9 cellular contexts compared by ENCODE assay signal in genomic region chr11:126267650-126268049, GRCh38. TPM values are rescaled to one million over a fixed set of nuclear protein-coding genes. Genes with fewer than 3 reads are reported as not detected.
DNase-seq lines count a peak whose midpoint lies in the region; ATAC-seq, FAIRE-seq and TF ChIP-seq lines count a peak whose summit lies in the region.
"Had no signal": no experiment of that assay in that cellular context is flagged by ENCODE, and none has a peak within 500 bp of the region (broad histone marks: within the 10 kb centered on the region; RNA-seq: fewer than 3 reads in every experiment).

No MANE protein-coding gene starts in this region.

- CTCF ChIA-PET in CD8-positive, alpha-beta T cell (lab: Charles Lee) = interaction anchor here (1.4 to 2.3 kb wide), 2 partner anchors 14 to 44 kb away, joined by 3 to 9 read pairs; no protein-coding TSS in a partner anchor
- CTCF ChIA-PET in OCI-LY7 (lab: Charles Lee; ENCODE audit: unreplicated experiment) (no interaction called here), endothelial cell of umbilical vein (lab: Charles Lee) (interaction anchor here (1.0 kb wide), 1 partner anchor 36 kb away, joined by 4 read pairs; no protein-coding TSS in a partner anchor)

- H3K9me1 ChIP-seq in endothelial cell of umbilical vein (replicated peaks; ENCODE audit: control insufficient read depth, extremely low read depth, insufficient read depth, low read length) = no peaks in the 10 kb centered on the region

- H3K4me3 Mint-ChIP-seq in CD8-positive, alpha-beta T cell = peak overlapping the region; percentile 96

- TF ChIP-seq POLR2A in endothelial cell of umbilical vein (IDR thresholded peaks at IDR 0.05; ENCODE audit: low read depth, low read length) = no peak

- peak overlapping the region; percentile 91 for H3K9ac ChIP-seq in endothelial cell of umbilical vein (replicated peaks; ENCODE audit: extremely low read depth, insufficient read depth, low read length)

- intact Hi-C loops in CD8-positive, alpha-beta T cell (cut with DNase I, micrococcal nuclease) = loop anchor here (1.0 to 10.0 kb wide), 9 partner anchors 56 to 1645 kb away; partner anchors contain the start of genes FAM118B (in 2 of the 2), PUS3 (in 2 of the 2), RPUSD4 (in 2 of the 2) and CDON (in 1 of the 2)
- intact Hi-C loops in OCI-LY7 (cut with micrococcal nuclease; ENCODE audit: unreplicated experiment) (loop anchor here (5.0 to 10.0 kb wide), 2 partner anchors 55 to 653 kb away; partner anchors contain the start of genes FAM118B and RPUSD4), endothelial cell of umbilical vein (cut with micrococcal nuclease) (loop anchor here (1.0 to 10.0 kb wide), 3 partner anchors 37 to 343 kb away; partner anchors contain the start of genes CDON and DCPS)

- TSS peak; percentile 73 for BruUV-seq in OCI-LY7 (replicated peaks; lab: Mats Ljungman, UMichigan)
- no TSS peak for BruUV-seq in endothelial cell of umbilical vein (replicated peaks; lab: Mats Ljungman, UMichigan)

- H3K9me2 ChIP-seq in OCI-LY7 (ENCODE audit: insufficient read depth, low read length) = no peaks in the 10 kb centered on the region

- H3K79me2 ChIP-seq in OCI-LY7 (ENCODE audit: insufficient read depth, low read depth, low read length) = peaks cover 40% of the 10 kb centered on the region
- peaks cover 22% of the 10 kb centered on the region for H3K79me2 ChIP-seq in endothelial cell of umbilical vein (ENCODE audit: control insufficient read depth, insufficient read depth, low read length)
- peaks cover 48% of the 10 kb centered on the region for H3K79me2 ChIP-seq in osteoblast (ENCODE audit: insufficient read depth, low read length)

- H3K27ac Mint-ChIP-seq in CD8-positive, alpha-beta T cell = peak overlapping the region; percentile 98

- H3K4me1 Mint-ChIP-seq in CD8-positive, alpha-beta T cell (ENCODE audit: low read depth) = peaks cover 39% of the 10 kb centered on the region

- H4K20me1 ChIP-seq in OCI-LY7 (ENCODE audit: insufficient read depth, low read length) = 0 out of 2 replicates have a peak, but pooled peaks cover 3% of the 10 kb centered on the region
- H4K20me1 ChIP-seq in endothelial cell of umbilical vein (replicated peaks; ENCODE audit: control insufficient read depth, extremely low read depth, insufficient read depth, low read length) = no peaks in the 10 kb centered on the region
- H4K20me1 ChIP-seq in osteoblast (ENCODE audit: insufficient read depth, low read length) = no peaks in the 10 kb centered on the region

- no peak for DNase-seq in CD8-positive, alpha-beta T cell
- DNase-seq in OCI-LY7 (ENCODE audit: low spot score) (no peak), endothelial cell of umbilical vein (ENCODE audit: low read depth, low spot score) (no peak), osteoblast (ENCODE audit: insufficient read length, low spot score, missing footprints) (no peak), MV-4-11 (lab: John Stamatoyannopoulos, UW) (no peak), NCI-H345 (lab: John Stamatoyannopoulos, UW) (no peak)

- H3K9me3 Mint-ChIP-seq in CD8-positive, alpha-beta T cell = no peaks in the 10 kb centered on the region

- dilution Hi-C loops in endothelial cell of umbilical vein (cut with MboI; ENCODE audit: extremely low pct_ligation_motif_present, low sequenced_read_pairs) = no loop called here

- peaks cover 45% of the 10 kb centered on the region for H3K36me3 ChIP-seq in CD8-positive, alpha-beta T cell (ENCODE audit: insufficient read depth, low read length)
- H3K36me3 ChIP-seq in OCI-LY7 (ENCODE audit: insufficient read depth, low read length) (peaks cover 49% of the 10 kb centered on the region), endothelial cell of umbilical vein (ENCODE audit: control insufficient read depth in 2 of 2, extremely low read depth in 1 of 2, insufficient read depth in 2 of 2, low read length in 2 of 2) (peaks cover 33 to 38% of the 10 kb centered on the region in 2 experiments), osteoblast (ENCODE audit: insufficient read depth, low read length) (peaks cover 48% of the 10 kb centered on the region)

- POLR2A ChIA-PET in CD8-positive, alpha-beta T cell (lab: Charles Lee) = interaction anchor here (0.6 to 6.5 kb wide), 4 partner anchors 9 to 212 kb away, joined by 3 to 52 read pairs (median 4); partner anchors contain the start of gene TIRAP
- POLR2A ChIA-PET in OCI-LY7 (lab: Charles Lee) = interaction anchor here (0.5 kb wide), 1 partner anchor 30 kb away, joined by 4 read pairs; no protein-coding TSS in a partner anchor
- POLR2A ChIA-PET in endothelial cell of umbilical vein (lab: Charles Lee) = no interaction called here

- H2AFZ ChIP-seq in OCI-LY7 (ENCODE audit: low read length) (no peak overlapping the region), endothelial cell of umbilical vein (ENCODE audit: low read depth, low read length) (no peak overlapping the region), osteoblast (ENCODE audit: low read length) (no peak overlapping the region)

- no peaks in the 10 kb centered on the region for H3K27me3 ChIP-seq in CD8-positive, alpha-beta T cell (ENCODE audit: insufficient read depth, low read length)
- H3K27me3 ChIP-seq in endothelial cell of umbilical vein (ENCODE audit: control insufficient read depth in 2 of 2, insufficient read depth in 2 of 2, low read length in 2 of 2) (no peaks in the 10 kb centered on the region), osteoblast (ENCODE audit: insufficient read depth, low read length) (no peaks in the 10 kb centered on the region)

- no peak for FAIRE-seq in endothelial cell of umbilical vein (lab: Jason Lieb, UNC)
- FAIRE-seq: TTC549 had no signal

- peaks cover 24% of the 10 kb centered on the region for H3K4me1 ChIP-seq in CD8-positive, alpha-beta T cell (ENCODE audit: insufficient read depth, low read length)
- H3K4me1 ChIP-seq in OCI-LY7 (ENCODE audit: insufficient read depth, low read length, poor library complexity, severe bottlenecking) (peaks cover 19% of the 10 kb centered on the region), endothelial cell of umbilical vein (ENCODE audit: control insufficient read depth, extremely low read depth, insufficient read depth, low read length) (peaks cover 12% of the 10 kb centered on the region), osteoblast (ENCODE audit: insufficient read depth, low read length) (peaks cover 16% of the 10 kb centered on the region)

- peak overlapping the region; percentile 73 for H3K4me3 ChIP-seq in CD8-positive, alpha-beta T cell (ENCODE audit: low read depth, low read length)
- peak overlapping the region; percentile 98 for H3K4me3 ChIP-seq in OCI-LY7 (ENCODE audit: low read depth, low read length, poor library complexity, severe bottlenecking)
- peak overlapping the region; percentile 81 to 92 (median 87) for H3K4me3 ChIP-seq in endothelial cell of umbilical vein (replicated peaks in 1 of 3; ENCODE audit: insufficient read depth in 1 of 3, low read depth in 1 of 3, low read length in 3 of 3)
- peak overlapping the region; percentile 86 for H3K4me3 ChIP-seq in osteoblast (ENCODE audit: insufficient read depth, low read length)

- peaks cover 78% of the 10 kb centered on the region for H3K36me3 Mint-ChIP-seq in CD8-positive, alpha-beta T cell

- no peak for ATAC-seq in CD8-positive, alpha-beta T cell
- ATAC-seq in GM21576 (IDR thresholded peaks at IDR 0.05; ENCODE audit: unreplicated experiment) = no peak
- ATAC-seq in GM21786 (IDR thresholded peaks at IDR 0.05; ENCODE audit: unreplicated experiment) = no peak

- TF ChIP-seq CTCF in CD8-positive, alpha-beta T cell (IDR thresholded peaks at IDR 0.05) = no peak
- TF ChIP-seq CTCF in OCI-LY7 (conservative IDR thresholded peaks at IDR 0.05; ENCODE audit: low read length) (no peak), endothelial cell of umbilical vein (IDR thresholded peaks at IDR 0.05; ENCODE audit: extremely low read depth in 1 of 2, insufficient read depth in 1 of 2, low read depth in 1 of 2, low read length in 2 of 2) (no peak), osteoblast (IDR thresholded peaks at IDR 0.05; ENCODE audit: extremely low read depth, low read depth, low read length) (no peak)

- H3K4me2 ChIP-seq in OCI-LY7 (ENCODE audit: low read length) = peak overlapping the region; percentile 96
- peak overlapping the region; percentile 95 for H3K4me2 ChIP-seq in endothelial cell of umbilical vein (ENCODE audit: insufficient read depth, low read length)
- H3K4me2 ChIP-seq in osteoblast (ENCODE audit: insufficient read depth, low read length) = peak overlapping the region; percentile 94

- no peaks in the 10 kb centered on the region for H3K27me3 Mint-ChIP-seq in CD8-positive, alpha-beta T cell (ENCODE audit: low read depth)

- no peaks in the 10 kb centered on the region for H3K9me3 ChIP-seq in CD8-positive, alpha-beta T cell (ENCODE audit: low read length)
- H3K9me3 ChIP-seq in OCI-LY7 (ENCODE audit: low read length) = no peaks in the 10 kb centered on the region
- no peaks in the 10 kb centered on the region for H3K9me3 ChIP-seq in endothelial cell of umbilical vein (replicated peaks; ENCODE audit: control insufficient read depth, insufficient read depth, low read length)
- H3K9me3 ChIP-seq in osteoblast (ENCODE audit: low read depth, low read length) = no peaks in the 10 kb centered on the region

- peak overlapping the region; percentile 90 for H3K27ac ChIP-seq in CD8-positive, alpha-beta T cell (ENCODE audit: low read depth, low read length)
- H3K27ac ChIP-seq in OCI-LY7 (ENCODE audit: low read depth, low read length, poor library complexity, severe bottlenecking) (peak overlapping the region; percentile 52), endothelial cell of umbilical vein (ENCODE audit: insufficient read depth, low read depth, low read length) (peak overlapping the region; percentile 82), osteoblast (ENCODE audit: low read depth, low read length) (peak overlapping the region; percentile 85)

RNA-seq across cellular contexts. Expression of gene SRPRA, which starts 1.0 kb away (rescaled TPM):
- 100 to 1,000 TPM; 234 to 242 TPM for total RNA-seq in CD8-positive, alpha-beta T cell
- total RNA-seq in OCI-LY7 (2014; rRNA removed; shearing (Covaris generic)) = 56.5 and 62.9 TPM in 2 replicates
- 95.2 and 100 TPM in 2 replicates for total RNA-seq in OCI-LY7 (2022)
- total RNA-seq in endothelial cell of umbilical vein = 104 and 106 TPM in 2 replicates
- polyA plus RNA-seq in endothelial cell of umbilical vein = 116 TPM in 2 replicates
- polyA plus RNA-seq in endothelial cell of umbilical vein (2011; cell fraction: cytosol; rRNA removed) = 88.1 and 97.4 TPM in 2 replicates
- 213 and 215 TPM in 2 replicates for polyA plus RNA-seq in endothelial cell of umbilical vein (2011; cell fraction: nucleus; rRNA removed)
- 103 and 108 TPM in 2 replicates for polyA plus RNA-seq in endothelial cell of umbilical vein (2012)
- polyA minus RNA-seq in endothelial cell of umbilical vein = 136 and 158 TPM in 2 replicates
- 36.8 TPM for polyA minus RNA-seq in endothelial cell of umbilical vein (2011; cell fraction: cytosol; rRNA and poly(A)+ RNA removed)
- polyA minus RNA-seq in endothelial cell of umbilical vein (2011; cell fraction: nucleus; rRNA and poly(A)+ RNA removed) = 84.8 and 95.7 TPM in 2 replicates
- 94.6 and 99.5 TPM in 2 replicates for total RNA-seq in osteoblast

RNA-seq across cellular contexts. Expression of gene FOXRED1, which starts 1.3 kb away (rescaled TPM):
- total RNA-seq in CD8-positive, alpha-beta T cell = 10 to 100 TPM; 27.4 to 30.5 TPM
- 30.4 and 42.5 TPM in 2 replicates for total RNA-seq in OCI-LY7 (2014; rRNA removed; shearing (Covaris generic))
- total RNA-seq in OCI-LY7 (2022) (62.4 and 65.7 TPM in 2 replicates), endothelial cell of umbilical vein (31.0 and 33.5 TPM in 2 replicates), osteoblast (8.3 and 11.6 TPM in 2 replicates)
- polyA plus RNA-seq in endothelial cell of umbilical vein = 32.4 and 33.4 TPM in 2 replicates
- 20.6 and 20.8 TPM in 2 replicates for polyA plus RNA-seq in endothelial cell of umbilical vein (2011; cell fraction: cytosol; rRNA removed)
- polyA plus RNA-seq in endothelial cell of umbilical vein (2011; cell fraction: nucleus; rRNA removed) = 49.7 and 51.3 TPM in 2 replicates
- 17.4 and 18.1 TPM in 2 replicates for polyA plus RNA-seq in endothelial cell of umbilical vein (2012)
- 21.5 and 29.3 TPM in 2 replicates for polyA minus RNA-seq in endothelial cell of umbilical vein
- 16.2 TPM for polyA minus RNA-seq in endothelial cell of umbilical vein (2011; cell fraction: cytosol; rRNA and poly(A)+ RNA removed)
- 18.3 and 19.4 TPM in 2 replicates for polyA minus RNA-seq in endothelial cell of umbilical vein (2011; cell fraction: nucleus; rRNA and poly(A)+ RNA removed)

RNA-seq across cellular contexts. Expression of gene TIRAP, which starts 15.2 kb away (rescaled TPM):
- 1 to 10 TPM; 6.7 to 7.9 TPM for total RNA-seq in CD8-positive, alpha-beta T cell
- 3.4 TPM in 2 replicates for total RNA-seq in OCI-LY7 (2014; rRNA removed; shearing (Covaris generic))
- 8.6 and 9.8 TPM in 2 replicates for total RNA-seq in OCI-LY7 (2022)
- total RNA-seq in endothelial cell of umbilical vein = 8.7 and 11.0 TPM in 2 replicates
- 9.3 and 9.6 TPM in 2 replicates for polyA plus RNA-seq in endothelial cell of umbilical vein
- polyA plus RNA-seq in endothelial cell of umbilical vein (2011; cell fraction: cytosol; rRNA removed) = 6.6 and 7.1 TPM in 2 replicates
- 7.1 TPM in 2 replicates for polyA plus RNA-seq in endothelial cell of umbilical vein (2011; cell fraction: nucleus; rRNA removed)
- polyA plus RNA-seq in endothelial cell of umbilical vein (2012) = 4.5 and 5.3 TPM in 2 replicates
- polyA minus RNA-seq in endothelial cell of umbilical vein = 7.7 and 10.6 TPM in 2 replicates
- 5.8 TPM for polyA minus RNA-seq in endothelial cell of umbilical vein (2011; cell fraction: cytosol; rRNA and poly(A)+ RNA removed)
- 4.5 and 4.6 TPM in 2 replicates for polyA minus RNA-seq in endothelial cell of umbilical vein (2011; cell fraction: nucleus; rRNA and poly(A)+ RNA removed)
- total RNA-seq in osteoblast = 9.8 and 10.6 TPM in 2 replicates

RNA-seq across cellular contexts. Expression of gene DCPS, which starts 36.2 kb away (rescaled TPM):
- 1 to 10 TPM; 7.3 to 7.5 TPM for total RNA-seq in CD8-positive, alpha-beta T cell
- total RNA-seq in OCI-LY7 (2014; rRNA removed; shearing (Covaris generic)) = 24.2 and 30.4 TPM in 2 replicates
- 33.9 and 36.5 TPM in 2 replicates for total RNA-seq in OCI-LY7 (2022)
- total RNA-seq in endothelial cell of umbilical vein = 19.6 and 21.8 TPM in 2 replicates
- 34.2 and 36.0 TPM in 2 replicates for polyA plus RNA-seq in endothelial cell of umbilical vein
- 30.7 and 37.0 TPM in 2 replicates for polyA plus RNA-seq in endothelial cell of umbilical vein (2011; cell fraction: cytosol; rRNA removed)
- 13.5 and 15.9 TPM in 2 replicates for polyA plus RNA-seq in endothelial cell of umbilical vein (2011; cell fraction: nucleus; rRNA removed)
- polyA plus RNA-seq in endothelial cell of umbilical vein (2012) = 20.9 and 24.0 TPM in 2 replicates
- 14.7 and 15.8 TPM in 2 replicates for polyA minus RNA-seq in endothelial cell of umbilical vein
- 28.3 TPM for polyA minus RNA-seq in endothelial cell of umbilical vein (2011; cell fraction: cytosol; rRNA and poly(A)+ RNA removed)
- 4.0 and 4.2 TPM in 2 replicates for polyA minus RNA-seq in endothelial cell of umbilical vein (2011; cell fraction: nucleus; rRNA and poly(A)+ RNA removed)
- 8.3 TPM in 2 replicates for total RNA-seq in osteoblast

RNA-seq across cellular contexts. Expression of gene FAM118B, which starts 56.1 kb away (rescaled TPM):
- total RNA-seq in CD8-positive, alpha-beta T cell = under 1 TPM; 0.64 to 0.79 TPM
- 9.9 and 11.5 TPM in 2 replicates for total RNA-seq in OCI-LY7 (2014; rRNA removed; shearing (Covaris generic))
- total RNA-seq in OCI-LY7 (2022) (12.8 and 14.8 TPM in 2 replicates), endothelial cell of umbilical vein (35.3 and 35.8 TPM in 2 replicates), osteoblast (29.5 and 30.4 TPM in 2 replicates)
- polyA plus RNA-seq in endothelial cell of umbilical vein = 24.3 and 26.6 TPM in 2 replicates
- 37.3 and 39.1 TPM in 2 replicates for polyA plus RNA-seq in endothelial cell of umbilical vein (2011; cell fraction: cytosol; rRNA removed)
- 26.2 and 29.4 TPM in 2 replicates for polyA plus RNA-seq in endothelial cell of umbilical vein (2011; cell fraction: nucleus; rRNA removed)
- 32.9 and 41.7 TPM in 2 replicates for polyA plus RNA-seq in endothelial cell of umbilical vein (2012)
- polyA minus RNA-seq in endothelial cell of umbilical vein = 19.4 and 22.4 TPM in 2 replicates
- polyA minus RNA-seq in endothelial cell of umbilical vein (2011; cell fraction: cytosol; rRNA and poly(A)+ RNA removed) = 4.7 TPM
- 23.9 and 28.9 TPM in 2 replicates for polyA minus RNA-seq in endothelial cell of umbilical vein (2011; cell fraction: nucleus; rRNA and poly(A)+ RNA removed)
